ENCODE assay signal across 27 cellular contexts in genomic region chrX:47634871-47635575, GRCh38. TPM values are rescaled to one million over a fixed set of nuclear protein-coding genes. Genes with fewer than 3 reads are reported as not detected.
A peak's percentile ranks its signal among the peaks of the same experiment; 100 is the strongest.
DNase-seq lines count a peak whose midpoint lies in the region; ATAC-seq, FAIRE-seq and TF ChIP-seq lines count a peak whose summit lies in the region.
"Had no signal": no experiment of that assay in that cellular context is flagged by ENCODE, and none has a peak within 500 bp of the region (broad histone marks: within the 10 kb centered on the region; RNA-seq: fewer than 3 reads in every experiment).

No MANE protein-coding gene starts in this region.

- peaks cover 27% of the 10 kb centered on the region for H3K4me1 Mint-ChIP-seq in activated naive CD4-positive, alpha-beta T cell treated with anti-CD3 and anti-CD28 coated beads for 36 hours (ENCODE audit: low read depth)
- H3K4me1 Mint-ChIP-seq in activated naive CD8-positive, alpha-beta T cell treated with anti-CD3 and anti-CD28 coated beads, Interleukin-2, amount 50 U/mL, for 24 hours: peaks cover 25% of the 10 kb centered on the region

- H3K9me3 Mint-ChIP-seq in activated naive CD4-positive, alpha-beta T cell treated with anti-CD3 and anti-CD28 coated beads for 36 hours: no peaks in the 10 kb centered on the region
- H3K9me3 Mint-ChIP-seq in activated naive CD8-positive, alpha-beta T cell treated with anti-CD3 and anti-CD28 coated beads, Interleukin-2, amount 50 U/mL, for 24 hours: no peaks in the 10 kb centered on the region
- H3K9me3 Mint-ChIP-seq: activated CD4-positive, alpha-beta T cell treated with anti-CD3 and anti-CD28 coated beads, Interleukin-2, amount 10 ng/mL, durations not matched to agents 24 days and 14 days had no signal

- no peak overlapping the region for H3K4me3 Mint-ChIP-seq in activated naive CD4-positive, alpha-beta T cell treated with anti-CD3 and anti-CD28 coated beads for 36 hours
- H3K4me3 Mint-ChIP-seq in activated naive CD8-positive, alpha-beta T cell treated with anti-CD3 and anti-CD28 coated beads, Interleukin-2, amount 50 U/mL, for 24 hours: no peak overlapping the region
- H3K4me3 Mint-ChIP-seq: activated CD4-positive, alpha-beta T cell treated with anti-CD3 and anti-CD28 coated beads, Interleukin-2, amount 10 ng/mL, durations not matched to agents 24 days and 14 days; nephron progenitor cell had no signal

- no peak overlapping the region for H3K27ac Mint-ChIP-seq in activated naive CD4-positive, alpha-beta T cell treated with anti-CD3 and anti-CD28 coated beads for 36 hours
- H3K27ac Mint-ChIP-seq in activated naive CD8-positive, alpha-beta T cell treated with anti-CD3 and anti-CD28 coated beads, Interleukin-2, amount 50 U/mL, for 24 hours: no peak overlapping the region
- H3K27ac Mint-ChIP-seq: activated CD4-positive, alpha-beta T cell treated with anti-CD3 and anti-CD28 coated beads, Interleukin-2, amount 10 ng/mL, durations not matched to agents 24 days and 14 days; nephron progenitor cell had no signal

- peaks cover 64 to 66% of the 10 kb centered on the region in 2 experiments for H3K4me1 ChIP-seq in neutrophil (ENCODE audit: control insufficient read depth in 1 of 2, insufficient read depth in 1 of 2, low read depth in 1 of 2, low read length in 1 of 2)
- H3K4me1 ChIP-seq: Peyer's patch, tibial nerve had no signal

- no peaks in the 10 kb centered on the region for H3K27me3 ChIP-seq in neutrophil
- H3K27me3 ChIP-seq: ovary, Peyer's patch, tibial nerve had no signal

- peak; percentile 76 for FAIRE-seq in GM12891 (lab: Jason Lieb, UNC)
- FAIRE-seq: GM12892, H54 had no signal

- no peak for TF ChIP-seq CTCF in neutrophil (IDR thresholded peaks at IDR 0.05)

- H3K36me3 ChIP-seq in neutrophil: no peaks in the 10 kb centered on the region
- H3K36me3 ChIP-seq: ovary had no signal

- CTCF ChIA-PET in activated naive CD4-positive, alpha-beta T cell treated with anti-CD3 and anti-CD28 coated beads for 36 hours (lab: Charles Lee): interaction anchor here (0.7 kb wide), 1 partner anchor 490 kb away, joined by 3 read pairs; no protein-coding TSS in a partner anchor

- intact Hi-C loops in activated naive CD4-positive, alpha-beta T cell treated with anti-CD3 and anti-CD28 coated beads for 36 hours (cut with micrococcal nuclease): no loop called here
- intact Hi-C loops in posterior vena cava (cut with DNase I): loop anchor here in 1 of 2 donors (5.0 kb wide), 1 partner anchor 858 kb away; no protein-coding TSS in a partner anchor

- no peak overlapping the region for H3K4me3 ChIP-seq in neutrophil (ENCODE audit: low read depth in 1 of 2, low read length in 1 of 2)
- H3K4me3 ChIP-seq: ovary, Peyer's patch, skin epidermis, tibial nerve had no signal

- no peaks in the 10 kb centered on the region for H3K9me3 ChIP-seq in neutrophil
- H3K9me3 ChIP-seq: ovary, Peyer's patch, tibial nerve had no signal

- TF ChIP-seq POLR2A in GM12891 (IDR thresholded peaks at IDR 0.05; ENCODE audit: low read depth, low read length): no peak

- peaks cover 22% of the 10 kb centered on the region for H3K36me3 Mint-ChIP-seq in activated naive CD4-positive, alpha-beta T cell treated with anti-CD3 and anti-CD28 coated beads for 36 hours (ENCODE audit: low read depth)
- H3K36me3 Mint-ChIP-seq in activated naive CD8-positive, alpha-beta T cell treated with anti-CD3 and anti-CD28 coated beads, Interleukin-2, amount 50 U/mL, for 24 hours (ENCODE audit: low read depth): peaks cover 21% of the 10 kb centered on the region

- DNase-seq in activated naive CD4-positive, alpha-beta T cell treated with anti-CD3 and anti-CD28 coated beads for 36 hours: peak; percentile 25
- no peak for DNase-seq in activated naive CD4-positive, alpha-beta T cell treated with anti-CD3 and anti-CD28 coated beads, Interleukin-2, amount 50 U/mL, for 16 hours
- DNase-seq in GM12891 (ENCODE audit: insufficient read length, low spot score): no peak
- DNase-seq in activated naive CD8-positive, alpha-beta T cell treated with anti-CD3 and anti-CD28 coated beads, Interleukin-2, amount 50 U/mL, for 24 hours: no peak
- DNase-seq in posterior vena cava (ENCODE audit: low spot score): no peak
- DNase-seq in GF-D8 (lab: John Stamatoyannopoulos, UW): no peak
- DNase-seq: activated CD4-positive, alpha-beta T cell treated with anti-CD3 and anti-CD28 coated beads, Interleukin-2, amount 10 ng/mL, durations not matched to agents 24 days and 14 days; amniotic stem cell; DMS153; hippocampal formation; KBM-7; left cardiac atrium; NCI-H1092 treated with DMSO at 0.1 percent for 48 hours; NCI-H187; NCI-H446 treated with DMSO at 0.1 percent for 48 hours; NCI-H82; nephron progenitor cell; ovary; Peyer's patch; SHP77 treated with DMSO at 0.1 percent for 48 hours had no signal

- H3K27ac ChIP-seq in neutrophil: peak overlapping the region; percentile 97
- H3K27ac ChIP-seq: epithelial cell of prostate, ovary, Peyer's patch, skin epidermis, tibial nerve had no signal

- peak; percentile 67 for ATAC-seq in activated naive CD8-positive, alpha-beta T cell treated with anti-CD3 and anti-CD28 coated beads, Interleukin-2, amount 50 U/mL, for 24 hours
- ATAC-seq: left cardiac atrium had no signal

- no peaks in the 10 kb centered on the region for H3K27me3 Mint-ChIP-seq in activated naive CD4-positive, alpha-beta T cell treated with anti-CD3 and anti-CD28 coated beads for 36 hours (ENCODE audit: low read depth)
- H3K27me3 Mint-ChIP-seq in activated naive CD8-positive, alpha-beta T cell treated with anti-CD3 and anti-CD28 coated beads, Interleukin-2, amount 50 U/mL, for 24 hours: no peaks in the 10 kb centered on the region
- H3K27me3 Mint-ChIP-seq: activated CD4-positive, alpha-beta T cell treated with anti-CD3 and anti-CD28 coated beads, Interleukin-2, amount 10 ng/mL, durations not matched to agents 24 days and 14 days had no signal

TF ChIP-seq in GM12891, 5 proteins besides CTCF, POLR2A, EP300 and RAD21:
- TF ChIP-seq PAX5 (IDR thresholded peaks at IDR 0.05; ENCODE audit: insufficient read depth, low read length, severe bottlenecking) (no peak), SPI1 (IDR thresholded peaks at IDR 0.05; ENCODE audit: low read depth, low read length) (no peak), POU2F2 (IDR thresholded peaks at IDR 0.05; ENCODE audit: low read depth, low read length) (no peak), TAF1 (IDR thresholded peaks at IDR 0.05; ENCODE audit: low read depth, low read length) (no peak)
TF ChIP-seq in GM12891: peak in this region for 0.

RNA-seq across cellular contexts. Expression of gene CFP, which starts 5.3 kb away (rescaled TPM):
- total RNA-seq in activated naive CD4-positive, alpha-beta T cell treated with anti-CD3 and anti-CD28 coated beads for 36 hours: 1 to 10 TPM; 5.1 to 6.8 TPM
- polyA plus RNA-seq in GM12891 (2012; ENCODE audit: low read depth, missing spikeins): 38.2 TPM
- total RNA-seq in posterior vena cava: 1 to 10 TPM; 3.2 to 10.0 TPM
- total RNA-seq: M059J had no signal

RNA-seq across cellular contexts. Expression of gene ELK1, which starts 15.3 kb away (rescaled TPM):
- total RNA-seq in activated naive CD4-positive, alpha-beta T cell treated with anti-CD3 and anti-CD28 coated beads for 36 hours: 10 to 100 TPM; 58.1 to 58.8 TPM
- 51.7 TPM for polyA plus RNA-seq in GM12891 (2012; ENCODE audit: low read depth, missing spikeins)
- 10 to 100 TPM; 25.6 to 30.7 TPM for total RNA-seq in posterior vena cava

RNA-seq across cellular contexts. Expression of gene SYN1, which starts 15.4 kb away (rescaled TPM):
- total RNA-seq in activated naive CD4-positive, alpha-beta T cell treated with anti-CD3 and anti-CD28 coated beads for 36 hours: under 1 TPM; 0.12 to 0.36 TPM
- 1.1 TPM for polyA plus RNA-seq in GM12891 (2012; ENCODE audit: low read depth, missing spikeins)
- 1 to 10 TPM; 1.2 to 2.3 TPM for total RNA-seq in posterior vena cava

RNA-seq across cellular contexts. Expression of gene UXT, which starts 24.0 kb away (rescaled TPM):
- 100 to 1,000 TPM; 192 to 198 TPM for total RNA-seq in activated naive CD4-positive, alpha-beta T cell treated with anti-CD3 and anti-CD28 coated beads for 36 hours
- 285 TPM for polyA plus RNA-seq in GM12891 (2012; ENCODE audit: low read depth, missing spikeins)
- total RNA-seq in posterior vena cava: 10 to 100 TPM; 70.1 to 75.6 TPM

RNA-seq across cellular contexts. Expression of gene TIMP1, which starts 52.8 kb away (rescaled TPM):
- 1 to 10 TPM; 6.7 to 9.4 TPM for total RNA-seq in activated naive CD4-positive, alpha-beta T cell treated with anti-CD3 and anti-CD28 coated beads for 36 hours
- polyA plus RNA-seq in GM12891 (2012; ENCODE audit: low read depth, missing spikeins): 294 TPM
- total RNA-seq in posterior vena cava: 1,000 to 10,000 TPM; 1,076 to 2,214 TPM
